ENCODE assay signal across 15 cellular contexts in genomic region chr7:37275086-37275485, GRCh38.
DNase-seq lines count a peak whose midpoint lies in the region; ATAC-seq lines count a peak whose summit lies in the region.
"Had no signal": no experiment of that assay in that cellular context is flagged by ENCODE, and none has a peak within 500 bp of the region (broad histone marks: within the 10 kb centered on the region; RNA-seq: fewer than 3 reads in every experiment).

No MANE protein-coding gene starts in this region.

- H3K36me3 ChIP-seq in SJCRH30, result peaks cover 6% of the 10 kb centered on the region; the same call in 1 of the 2 replicates

- no peaks in the 10 kb centered on the region for H3K4me1 ChIP-seq in SJCRH30

- H3K27me3 Mint-ChIP-seq in T-helper 17 cell, result no peaks in the 10 kb centered on the region
- H3K27me3 Mint-ChIP-seq: B cell; CD4-positive, alpha-beta T cell had no signal

- H3K9me3 Mint-ChIP-seq in stimulated activated effector memory CD8-positive, alpha-beta T cell treated with anti-CD3 and anti-CD28 coated beads, Interleukin-12 subunit alpha, Interleukin-12 subunit beta, amount 100 ng/mL, for 72 hours, result no peaks in the 10 kb centered on the region
- H3K9me3 Mint-ChIP-seq: CD4-positive, alpha-beta T cell had no signal

- ATAC-seq in T-helper 17 cell, result no peak
- no peak for ATAC-seq in stimulated activated effector memory CD8-positive, alpha-beta T cell treated with anti-CD3 and anti-CD28 coated beads, Interleukin-12 subunit alpha, Interleukin-12 subunit beta, amount 100 ng/mL, for 72 hours
- ATAC-seq: GM23338 had no signal

- DNase-seq in T-helper 17 cell, result no peak
- DNase-seq in stimulated activated effector memory CD8-positive, alpha-beta T cell treated with anti-CD3 and anti-CD28 coated beads, Interleukin-12 subunit alpha, Interleukin-12 subunit beta, amount 100 ng/mL, for 72 hours (ENCODE audit: low spot score in 2 of 2), result no peak
- DNase-seq in HK-2 (ENCODE audit: unreplicated experiment), result no peak
- DNase-seq in superior temporal gyrus (ENCODE audit: extremely low spot score), result no peak
- no peak for DNase-seq in SJCRH30
- no peak for DNase-seq in NCI-H226
- DNase-seq: C1 segment of cervical spinal cord; Calu3; CD4-positive, alpha-beta T cell; DMS79; H7 had no signal

- no peaks in the 10 kb centered on the region for H3K36me3 Mint-ChIP-seq in T-helper 17 cell (ENCODE audit: low read depth)
- H3K36me3 Mint-ChIP-seq in stimulated activated effector memory CD8-positive, alpha-beta T cell treated with anti-CD3 and anti-CD28 coated beads, Interleukin-12 subunit alpha, Interleukin-12 subunit beta, amount 100 ng/mL, for 72 hours, result peaks cover 7% of the 10 kb centered on the region

- H3K9me3 ChIP-seq in T-helper 17 cell (ENCODE audit: control insufficient read depth, low read length, poor library complexity, severe bottlenecking), result no peaks in the 10 kb centered on the region
- H3K9me3 ChIP-seq in SJCRH30 (replicated peaks), result no peaks in the 10 kb centered on the region

- H3K27ac ChIP-seq in cingulate gyrus (ENCODE audit: low read depth, low read length) (peak overlapping the region; percentile 80), layer of hippocampus (ENCODE audit: low read depth, low read length) (peak overlapping the region; percentile 64), SJCRH30 (no peak overlapping the region)

- no peaks in the 10 kb centered on the region for H3K27me3 ChIP-seq in layer of hippocampus (ENCODE audit: control insufficient read depth, insufficient read depth, low read length)
- H3K27me3 ChIP-seq in SJCRH30, result no peaks in the 10 kb centered on the region

- peaks cover 34% of the 10 kb centered on the region for H3K4me1 Mint-ChIP-seq in T-helper 17 cell
- peaks cover 36% of the 10 kb centered on the region for H3K4me1 Mint-ChIP-seq in stimulated activated effector memory CD8-positive, alpha-beta T cell treated with anti-CD3 and anti-CD28 coated beads, Interleukin-12 subunit alpha, Interleukin-12 subunit beta, amount 100 ng/mL, for 72 hours

- peak overlapping the region; percentile 53 for H3K27ac Mint-ChIP-seq in T-helper 17 cell
- peak overlapping the region; percentile 13 for H3K27ac Mint-ChIP-seq in stimulated activated effector memory CD8-positive, alpha-beta T cell treated with anti-CD3 and anti-CD28 coated beads, Interleukin-12 subunit alpha, Interleukin-12 subunit beta, amount 100 ng/mL, for 72 hours
- H3K27ac Mint-ChIP-seq: B cell, GM23338 had no signal

- no peak overlapping the region for H3K4me3 Mint-ChIP-seq in T-helper 17 cell
- H3K4me3 Mint-ChIP-seq in stimulated activated effector memory CD8-positive, alpha-beta T cell treated with anti-CD3 and anti-CD28 coated beads, Interleukin-12 subunit alpha, Interleukin-12 subunit beta, amount 100 ng/mL, for 72 hours, result no peak overlapping the region
- H3K4me3 Mint-ChIP-seq: B cell; CD4-positive, alpha-beta T cell; GM23338 had no signal

- H3K4me3 ChIP-seq in SJCRH30, result no peak overlapping the region
- H3K4me3 ChIP-seq: GM23338 had no signal
